In genomic region chr6:136762022-136762975, GRCh38 we compare ENCODE assay signal across 8 cellular contexts. TPM values are rescaled to one million over a fixed set of nuclear protein-coding genes. Genes with fewer than 3 reads are reported as not detected.
A peak's percentile ranks its signal among the peaks of the same experiment; 100 is the strongest.
DNase-seq lines count a peak whose midpoint lies in the region; ATAC-seq, FAIRE-seq and TF ChIP-seq lines count a peak whose summit lies in the region.

No MANE protein-coding gene starts in this region.

- dilution Hi-C loops in keratinocyte (cut with MboI; ENCODE audit: extremely low pct_ligation_motif_present, low sequenced_read_pairs) = no loop called here

- H3K9me3 Mint-ChIP-seq in activated CD4-positive, alpha-beta memory T cell treated with anti-CD3 and anti-CD28 coated beads, Interleukin-2, amount 10 ng/mL, durations not matched to agents 7 days and 5 days = no peaks in the 10 kb centered on the region

- no peak for FAIRE-seq in keratinocyte (lab: Jason Lieb, UNC)

- no peak for ATAC-seq in HG03108 (IDR thresholded peaks at IDR 0.05; ENCODE audit: unreplicated experiment)

- H3K4me3 ChIP-seq in keratinocyte (ENCODE audit: control insufficient read depth in 2 of 3, extremely low read depth in 1 of 3, insufficient read depth in 2 of 3, low read depth in 1 of 3, low read length in 3 of 3) (no peak overlapping the region), subcutaneous abdominal adipose tissue (ENCODE audit: low read depth in 1 of 5, low read length in 5 of 5) (peak overlapping the region in 4 of 5 donors; percentile 9 to 55 (median 33))

- DNase-seq in NCI-H526 (lab: John Stamatoyannopoulos, UW) (peak; percentile 37 to 38), NCI-H526 treated with DMSO at 0.1 percent for 48 hours (lab: John Stamatoyannopoulos, UW) (no peak), keratinocyte (ENCODE audit: low read depth, low spot score) (no peak), NCI-H446 (lab: John Stamatoyannopoulos, UW) (no peak), inferior parietal cortex (ENCODE audit: extremely low spot score) (no peak)
- no peak for DNase-seq in activated CD4-positive, alpha-beta memory T cell treated with anti-CD3 and anti-CD28 coated beads, Interleukin-2, amount 10 ng/mL, durations not matched to agents 7 days and 5 days

- peaks cover 2% of the 10 kb centered on the region for H4K20me1 ChIP-seq in keratinocyte (ENCODE audit: control insufficient read depth, extremely low read depth, insufficient read depth, low read length)

- peaks cover 1% of the 10 kb centered on the region for H3K79me2 ChIP-seq in keratinocyte (ENCODE audit: control insufficient read depth, insufficient read depth, low read length)

- no peaks in the 10 kb centered on the region for H3K36me3 ChIP-seq in keratinocyte (ENCODE audit: control insufficient read depth in 2 of 2, extremely low read depth in 1 of 2, insufficient read depth in 2 of 2, low read length in 2 of 2)
- no peaks in the 10 kb centered on the region for H3K36me3 ChIP-seq in subcutaneous abdominal adipose tissue (ENCODE audit: control insufficient read depth in 5 of 5, insufficient read depth in 5 of 5, low read length in 5 of 5)

- H3K9me3 ChIP-seq in keratinocyte (ENCODE audit: control insufficient read depth, low read depth, low read length) (no peaks in the 10 kb centered on the region), subcutaneous abdominal adipose tissue (ENCODE audit: control insufficient read depth in 5 of 5, low read length in 5 of 5) (no peaks in the 10 kb centered on the region)

- H3K36me3 Mint-ChIP-seq in activated CD4-positive, alpha-beta memory T cell treated with anti-CD3 and anti-CD28 coated beads, Interleukin-2, amount 10 ng/mL, durations not matched to agents 7 days and 5 days (ENCODE audit: low read depth) = peaks cover under 1% of the 10 kb centered on the region

- peak overlapping the region; percentile 55 for H3K4me2 ChIP-seq in keratinocyte (ENCODE audit: control insufficient read depth, extremely low read depth, insufficient read depth, low read depth, low read length)

- POLR2A ChIA-PET in activated CD4-positive, alpha-beta memory T cell treated with anti-CD3 and anti-CD28 coated beads, Interleukin-2, amount 10 ng/mL, durations not matched to agents 7 days and 5 days (lab: Charles Lee) = interaction anchor here (0.7 to 7.5 kb wide), 6 partner anchors 8 to 43 kb away, joined by 3 to 68 read pairs (median 20); partner anchors contain the start of gene MAP3K5

- H3K4me3 Mint-ChIP-seq in activated CD4-positive, alpha-beta memory T cell treated with anti-CD3 and anti-CD28 coated beads, Interleukin-2, amount 10 ng/mL, durations not matched to agents 7 days and 5 days = no peak overlapping the region

- CTCF ChIA-PET in activated CD4-positive, alpha-beta memory T cell treated with anti-CD3 and anti-CD28 coated beads, Interleukin-2, amount 10 ng/mL, durations not matched to agents 7 days and 5 days (lab: Charles Lee) = interaction anchor here (0.7 to 3.9 kb wide), 8 partner anchors 7 to 117 kb away, joined by 3 to 37 read pairs (median 5); partner anchors contain the start of gene MAP3K5

- H3K27me3 Mint-ChIP-seq in activated CD4-positive, alpha-beta memory T cell treated with anti-CD3 and anti-CD28 coated beads, Interleukin-2, amount 10 ng/mL, durations not matched to agents 7 days and 5 days = no peaks in the 10 kb centered on the region

- H3K9me1 ChIP-seq in keratinocyte (ENCODE audit: control insufficient read depth, extremely low read depth, insufficient read depth, low read length) = no peaks in the 10 kb centered on the region

- H3K9ac ChIP-seq in keratinocyte (ENCODE audit: control insufficient read depth, extremely low read depth, insufficient read depth, low read length) = no peak overlapping the region
- peak overlapping the region in 3 of 5 donors; percentile 4 to 64 (median 61) for H3K9ac ChIP-seq in subcutaneous abdominal adipose tissue (ENCODE audit: low read length in 5 of 5)

- peaks cover 63% of the 10 kb centered on the region for H3K4me1 Mint-ChIP-seq in activated CD4-positive, alpha-beta memory T cell treated with anti-CD3 and anti-CD28 coated beads, Interleukin-2, amount 10 ng/mL, durations not matched to agents 7 days and 5 days

- peak overlapping the region; percentile 21 for H3K27ac Mint-ChIP-seq in activated CD4-positive, alpha-beta memory T cell treated with anti-CD3 and anti-CD28 coated beads, Interleukin-2, amount 10 ng/mL, durations not matched to agents 7 days and 5 days

- H3K27ac ChIP-seq in keratinocyte (ENCODE audit: control insufficient read depth, insufficient read depth, low read length) = no peak overlapping the region
- no peak overlapping the region for H3K27ac ChIP-seq in subcutaneous abdominal adipose tissue (ENCODE audit: low read depth, low read length)

- peaks cover 18% of the 10 kb centered on the region for H3K4me1 ChIP-seq in keratinocyte (ENCODE audit: control insufficient read depth, extremely low read depth, insufficient read depth, low read length)
- peaks cover 5 to 54% (median 53%) of the 10 kb centered on the region in 5 donors for H3K4me1 ChIP-seq in subcutaneous abdominal adipose tissue (ENCODE audit: control insufficient read depth in 5 of 5, insufficient read depth in 5 of 5, low read length in 5 of 5)

- H3K27me3 ChIP-seq in keratinocyte (ENCODE audit: control insufficient read depth, extremely low read depth, insufficient read depth, low read length) (no peaks in the 10 kb centered on the region), subcutaneous abdominal adipose tissue (ENCODE audit: control insufficient read depth in 5 of 5, insufficient read depth in 4 of 5, low read length in 5 of 5) (no peaks in the 10 kb centered on the region)

- peak overlapping the region; percentile 20 for H2AFZ ChIP-seq in keratinocyte (ENCODE audit: control insufficient read depth, low read length)

- TF ChIP-seq CTCF in keratinocyte (optimal IDR thresholded peaks at IDR 0.05 in 1 of 3, IDR thresholded peaks at IDR 0.05 in 1 of 3, conservative IDR thresholded peaks at IDR 0.05 in 1 of 3; ENCODE audit: extremely low read depth in 1 of 3, insufficient read depth in 2 of 3, low read length in 3 of 3) = no peak

RNA-seq across cellular contexts. Expression of gene MAP3K5, which starts 30.0 kb away (rescaled TPM):
- total RNA-seq in activated CD4-positive, alpha-beta memory T cell treated with anti-CD3 and anti-CD28 coated beads, Interleukin-2, amount 10 ng/mL, durations not matched to agents 7 days and 5 days = 10 to 100 TPM; 25.4 to 25.9 TPM
- 2.5 to 3.4 TPM (median 2.5 TPM) in 3 replicates for polyA plus RNA-seq in keratinocyte
- polyA plus RNA-seq in keratinocyte (2011; ENCODE audit: low read depth) = 2.5 TPM
- 1.5 and 2.4 TPM in 2 replicates for polyA plus RNA-seq in keratinocyte (2011; cell fraction: cytosol; rRNA removed)
- 3.5 TPM in 2 replicates for polyA plus RNA-seq in keratinocyte (2011; cell fraction: nucleus; rRNA removed)
- polyA plus RNA-seq in keratinocyte (2012; ENCODE audit: low replicate concordance) = 2.4 and 2.9 TPM in 2 replicates
- polyA minus RNA-seq in keratinocyte = 1.2 to 5.5 TPM (median 2.8 TPM) in 3 replicates
- polyA minus RNA-seq in keratinocyte (2011; cell fraction: cytosol; rRNA and poly(A)+ RNA removed) = 2.3 TPM
- 3.4 and 5.9 TPM in 2 replicates for polyA minus RNA-seq in keratinocyte (2011; cell fraction: nucleus; rRNA and poly(A)+ RNA removed)

Comparison
In these comparisons a context has a peak if more than half of its experiments do, and no peak if none do; other contexts are left out.
1. DNase-seq: peak in NCI-H526 (2 of 2); none in NCI-H526 treated with DMSO at 0.1 percent for 48 hours (single experiment), activated CD4-positive, alpha-beta memory T cell treated with anti-CD3 and anti-CD28 coated beads, Interleukin-2, amount 10 ng/mL, durations not matched to agents 7 days and 5 days (single experiment), keratinocyte (single experiment), NCI-H446 (0 of 2) and inferior parietal cortex (single experiment).
2. H3K4me3 ChIP-seq: peak in subcutaneous abdominal adipose tissue (4 of 5); none in keratinocyte (0 of 3).